ENCODE assay signal across 2 cellular contexts in the genomic region with DNA sequence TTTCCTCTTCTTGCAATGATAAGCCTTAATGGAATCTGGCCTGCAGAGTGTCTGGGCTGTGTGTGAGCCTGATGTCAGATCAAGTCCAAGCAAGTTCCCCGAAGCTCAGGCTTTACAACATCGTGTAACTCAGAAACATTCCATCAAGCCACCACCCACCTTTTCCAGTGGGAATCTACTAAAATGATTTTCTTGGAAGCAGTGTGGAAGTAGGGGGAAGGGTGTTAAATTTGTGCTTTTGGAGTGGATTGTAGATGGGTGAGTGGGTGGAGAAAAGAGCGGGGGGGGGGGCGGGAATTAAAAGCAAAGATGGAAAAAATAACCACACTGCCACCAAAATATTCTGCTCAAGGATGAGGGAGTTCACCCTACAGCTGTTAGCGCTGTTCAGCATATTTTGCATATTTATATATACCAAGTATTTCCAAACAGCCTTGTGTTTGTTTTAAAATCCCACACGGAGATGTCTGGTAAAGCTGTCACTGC.
A peak's percentile ranks its signal among the peaks of the same experiment; 100 is the strongest.
TF ChIP-seq lines count a peak whose summit lies in the region.

No MANE protein-coding gene starts in this region.

TF ChIP-seq in IMR-90, 13 proteins besides CTCF, POLR2A, EP300 and RAD21:
- TF ChIP-seq SMC3 (IDR thresholded peaks at IDR 0.05; ENCODE audit: low read depth, low read length) (0 out of 2 replicates have a peak, but pooled peaks have one; percentile 7), MAZ (IDR thresholded peaks at IDR 0.05; ENCODE audit: borderline replicate concordance, low read depth, low read length) (peak; percentile 34; the same call in 1 of the 2 replicates), CHD1 (IDR thresholded peaks at IDR 0.05; ENCODE audit: low read depth, low read length) (no peak), CEBPB (IDR thresholded peaks at IDR 0.05; ENCODE audit: low read depth, low read length) (peak; percentile 12; the same call in 1 of the 2 replicates)
- TF ChIP-seq, protein P1, sequence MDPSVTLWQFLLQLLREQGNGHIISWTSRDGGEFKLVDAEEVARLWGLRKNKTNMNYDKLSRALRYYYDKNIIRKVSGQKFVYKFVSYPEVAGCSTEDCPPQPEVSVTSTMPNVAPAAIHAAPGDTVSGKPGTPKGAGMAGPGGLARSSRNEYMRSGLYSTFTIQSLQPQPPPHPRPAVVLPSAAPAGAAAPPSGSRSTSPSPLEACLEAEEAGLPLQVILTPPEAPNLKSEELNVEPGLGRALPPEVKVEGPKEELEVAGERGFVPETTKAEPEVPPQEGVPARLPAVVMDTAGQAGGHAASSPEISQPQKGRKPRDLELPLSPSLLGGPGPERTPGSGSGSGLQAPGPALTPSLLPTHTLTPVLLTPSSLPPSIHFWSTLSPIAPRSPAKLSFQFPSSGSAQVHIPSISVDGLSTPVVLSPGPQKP (IDR thresholded peaks at IDR 0.05; ENCODE audit: borderline replicate concordance, low read depth, low read length): no peak

TF ChIP-seq in SK-N-SH treated with all-trans-retinoic acid at 6 μM for 48 hours, 23 proteins besides CTCF, POLR2A, EP300 and RAD21:
- TF ChIP-seq, protein P2, sequence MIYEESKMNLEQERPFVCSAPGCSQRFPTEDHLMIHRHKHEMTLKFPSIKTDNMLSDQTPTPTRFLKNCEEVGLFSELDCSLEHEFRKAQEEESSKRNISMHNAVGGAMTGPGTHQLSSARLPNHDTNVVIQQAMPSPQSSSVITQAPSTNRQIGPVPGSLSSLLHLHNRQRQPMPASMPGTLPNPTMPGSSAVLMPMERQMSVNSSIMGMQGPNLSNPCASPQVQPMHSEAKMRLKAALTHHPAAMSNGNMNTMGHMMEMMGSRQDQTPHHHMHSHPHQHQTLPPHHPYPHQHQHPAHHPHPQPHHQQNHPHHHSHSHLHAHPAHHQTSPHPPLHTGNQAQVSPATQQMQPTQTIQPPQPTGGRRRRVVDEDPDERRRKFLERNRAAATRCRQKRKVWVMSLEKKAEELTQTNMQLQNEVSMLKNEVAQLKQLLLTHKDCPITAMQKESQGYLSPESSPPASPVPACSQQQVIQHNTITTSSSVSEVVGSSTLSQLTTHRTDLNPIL (CRISPR knock-in tag; IDR thresholded peaks at IDR 0.05; ENCODE audit: low read depth): no peak
